8 cellular contexts compared by ENCODE assay signal in the genomic region with DNA sequence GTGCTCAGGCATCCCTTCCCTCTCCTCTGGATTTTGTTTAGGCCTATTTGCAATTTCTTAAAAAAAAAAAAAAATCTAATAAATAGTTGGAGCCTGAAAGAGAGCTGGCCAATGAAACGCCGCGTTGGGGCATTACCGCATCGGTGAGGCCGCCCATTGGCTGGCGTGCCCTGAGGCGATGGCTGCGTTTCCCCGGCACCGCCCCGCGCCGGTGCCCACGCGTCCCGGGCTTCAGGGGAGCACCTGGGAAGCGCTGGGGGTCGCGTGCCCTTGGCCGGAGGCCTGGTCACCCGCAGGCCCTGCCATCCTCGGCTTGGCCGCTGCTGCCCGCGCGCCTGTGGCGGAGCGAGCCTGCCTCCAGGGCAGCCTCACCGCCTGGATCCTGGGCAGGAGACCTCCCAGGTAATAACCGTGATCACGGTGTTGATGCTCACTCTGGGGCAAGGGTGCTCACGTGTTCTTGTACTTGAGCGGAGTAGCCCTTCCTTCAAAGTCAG.
DNase-seq lines count a peak whose midpoint lies in the region; ATAC-seq and TF ChIP-seq lines count a peak whose summit lies in the region.

No MANE protein-coding gene starts in this region.

- peak overlapping the region; percentile 63 for H3K9ac ChIP-seq in neural cell (ENCODE audit: low read length)

- H3K4me1 Mint-ChIP-seq in activated T-cell treated with anti-CD3 and anti-CD28 coated beads, Interleukin-2, amount 50 U/mL, for 4 hours (ENCODE audit: low read depth): peaks cover 6% of the 10 kb centered on the region

- H3K9me3 Mint-ChIP-seq in activated T-cell treated with anti-CD3 and anti-CD28 coated beads, Interleukin-2, amount 50 U/mL, for 4 hours: no peaks in the 10 kb centered on the region

- no peaks in the 10 kb centered on the region for H3K9me2 ChIP-seq in neural cell (ENCODE audit: insufficient read depth, low read length)

- H3K36me3 ChIP-seq in neural cell (ENCODE audit: insufficient read depth, low read length): no peaks in the 10 kb centered on the region

- peak; percentile 33 for DNase-seq in GM19240 (ENCODE audit: insufficient read length, low spot score)
- peak; percentile 16 to 68 for DNase-seq in NCI-H1930 (lab: John Stamatoyannopoulos, UW)
- peak; percentile 58 for DNase-seq in activated T-cell treated with anti-CD3 and anti-CD28 coated beads, Interleukin-2, amount 50 U/mL, for 4 hours
- peak; percentile 54 for DNase-seq in fibroblast of mammary gland (ENCODE audit: low read depth)
- DNase-seq in stimulated activated naive CD4-positive, alpha-beta T cell treated with Interleukin-2 at 50 U/mL for 16 hours (lab: John Stamatoyannopoulos, UW): peak; percentile 59
- DNase-seq in erythroblast (lab: John Stamatoyannopoulos, UW): no peak
- no peak for DNase-seq in T1000 (lab: John Stamatoyannopoulos, UW)

- TF ChIP-seq RAD21 in neural cell (conservative IDR thresholded peaks at IDR 0.05): no peak

- TF ChIP-seq EP300 in neural cell (conservative IDR thresholded peaks at IDR 0.05; ENCODE audit: poor library complexity, severe bottlenecking): no peak

- H3K27me3 ChIP-seq in neural cell (ENCODE audit: insufficient read depth, low read depth, low read length): no peaks in the 10 kb centered on the region

- no peaks in the 10 kb centered on the region for H3K79me2 ChIP-seq in neural cell (replicated peaks; ENCODE audit: insufficient read depth, low read length)

- peaks cover 8% of the 10 kb centered on the region for H3K9me3 ChIP-seq in neural cell (ENCODE audit: low read length)

- ATAC-seq in activated T-cell treated with anti-CD3 and anti-CD28 coated beads, Interleukin-2, amount 50 U/mL, for 4 hours: peak; percentile 98 to 99

- TF ChIP-seq POLR2A in erythroblast (IDR thresholded peaks at IDR 0.05; ENCODE audit: low read length): no peak

- H2AFZ ChIP-seq in neural cell (ENCODE audit: low read depth, low read length): peak overlapping the region; percentile 40

- H3K4me3 Mint-ChIP-seq in activated T-cell treated with anti-CD3 and anti-CD28 coated beads, Interleukin-2, amount 50 U/mL, for 4 hours: peak overlapping the region; percentile 70

- peaks cover 7% of the 10 kb centered on the region for H3K27me3 Mint-ChIP-seq in activated T-cell treated with anti-CD3 and anti-CD28 coated beads, Interleukin-2, amount 50 U/mL, for 4 hours (ENCODE audit: low read depth)

- TF ChIP-seq CTCF in fibroblast of mammary gland (conservative IDR thresholded peaks at IDR 0.05; ENCODE audit: control insufficient read depth, insufficient read depth, low read depth, low read length) (no peak), neural cell (IDR thresholded peaks at IDR 0.05; ENCODE audit: poor library complexity, severe bottlenecking) (no peak)

- no peak overlapping the region for H3K4me2 ChIP-seq in neural cell (ENCODE audit: low read length)

- no peaks in the 10 kb centered on the region for H3F3A ChIP-seq in neural cell (ENCODE audit: insufficient read depth, low read length, poor library complexity, severe bottlenecking)

- H4K20me1 ChIP-seq in neural cell (ENCODE audit: insufficient read depth): no peaks in the 10 kb centered on the region

- H3K27ac ChIP-seq in neural cell (ENCODE audit: low read length): no peak overlapping the region

- H3K4me3 ChIP-seq in fibroblast of mammary gland (ENCODE audit: control insufficient read depth, low read depth, low read length) (peak overlapping the region; percentile 29), neural cell (ENCODE audit: low read length) (peak overlapping the region; percentile 66)

- peaks cover 1% of the 10 kb centered on the region for H3K36me3 Mint-ChIP-seq in activated T-cell treated with anti-CD3 and anti-CD28 coated beads, Interleukin-2, amount 50 U/mL, for 4 hours (ENCODE audit: insufficient read depth)

TF ChIP-seq in neural cell, 6 proteins besides CTCF, POLR2A, EP300 and RAD21:
- peak; percentile 29 for TF ChIP-seq MXI1 (conservative IDR thresholded peaks at IDR 0.05; ENCODE audit: poor library complexity, severe bottlenecking)
- peak; percentile 29 for TF ChIP-seq POLR2AphosphoS5 (IDR thresholded peaks at IDR 0.05)
- no peak for TF ChIP-seq TAF1 (IDR thresholded peaks at IDR 0.05; ENCODE audit: low read depth)

Comparison
In these comparisons a context has a peak if more than half of its experiments do, and no peak if none do; other contexts are left out.
1. DNase-seq: peak in GM19240 (single experiment), NCI-H1930 (2 of 2), activated T-cell treated with anti-CD3 and anti-CD28 coated beads, Interleukin-2, amount 50 U/mL, for 4 hours (single experiment), fibroblast of mammary gland (single experiment) and stimulated activated naive CD4-positive, alpha-beta T cell treated with Interleukin-2 at 50 U/mL for 16 hours (single experiment); none in erythroblast (0 of 2) and T1000 (single experiment).